Comparison of ENCODE assay signal across 14 cellular contexts in genomic region chr7:70156052-70156451, GRCh38.
"Had no signal": no experiment of that assay in that cellular context is flagged by ENCODE, and none has a peak within 500 bp of the region (broad histone marks: within the 10 kb centered on the region; RNA-seq: fewer than 3 reads in every experiment).

No MANE protein-coding gene starts in this region.

- H3K4me1 ChIP-seq: adrenal gland, heart right ventricle had no signal

- H3K9me3 ChIP-seq: ovary had no signal

- DNase-seq: activated CD4-positive, alpha-beta memory T cell treated with anti-CD3 and anti-CD28 coated beads, Interleukin-2, amount 10 ng/mL, durations not matched to agents 7 days and 5 days; activated CD4-positive, alpha-beta T cell treated with anti-CD3 and anti-CD28 coated beads for 4 hours; activated effector memory CD4-positive, alpha-beta T cell treated with anti-CD3 and anti-CD28 coated beads, Interleukin-2, amount 50 U/mL, for 16 hours; activated T-cell treated with anti-CD3 and anti-CD28 coated beads, Interleukin-2, amount 50 U/mL, for 48 hours; adrenal gland; dermis blood vessel endothelial cell; heart right ventricle; left colon; ovary; stimulated activated CD4-positive, alpha-beta T cell treated with anti-CD3 and anti-CD28 coated beads, Interleukin-12 subunit alpha, Interleukin-12 subunit beta, amount 100 ng/mL, for 4 hours; stimulated activated CD4-positive, alpha-beta T cell treated with anti-CD3 and anti-CD28 coated beads, Interleukin-2, amount 100 ng/mL, for 24 hours had no signal

- H3K36me3 ChIP-seq: adrenal gland, heart right ventricle, ovary had no signal

- H3K27me3 ChIP-seq: adrenal gland, heart right ventricle, ovary had no signal

- ATAC-seq: heart right ventricle, left colon, sciatic nerve, WTC11 had no signal

- H3K4me3 ChIP-seq: adrenal gland, heart right ventricle, lung, ovary had no signal

- H3K27ac ChIP-seq: adrenal gland, heart right ventricle, ovary had no signal
